In genomic region chr7:131104611-131105293, GRCh38 we compare ENCODE assay signal across 8 cellular contexts.
DNase-seq lines count a peak whose midpoint lies in the region; ATAC-seq and TF ChIP-seq lines count a peak whose summit lies in the region.

No MANE protein-coding gene starts in this region.

- H3K4me1 ChIP-seq in skeletal muscle tissue (ENCODE audit: control insufficient read depth in 3 of 3, insufficient read depth in 3 of 3, low read length in 3 of 3), result peaks cover 32 to 68% (median 39%) of the 10 kb centered on the region in 3 donors

- H3K36me3 Mint-ChIP-seq in activated B cell treated with CpG ODN at 0.5 μM for 24 hours (ENCODE audit: low read depth), result peaks cover 56% of the 10 kb centered on the region

- H3K4me3 Mint-ChIP-seq in activated B cell treated with CpG ODN at 0.5 μM for 24 hours, result peak overlapping the region; percentile 84

- no peaks in the 10 kb centered on the region for H3K9me3 ChIP-seq in skeletal muscle tissue (ENCODE audit: control insufficient read depth in 3 of 3, low read length in 3 of 3)

- no peak for TF ChIP-seq CTCF in activated B cell treated with CpG ODN at 0.5 μM for 24 hours (IDR thresholded peaks at IDR 0.05)
- TF ChIP-seq CTCF in foreskin fibroblast (IDR thresholded peaks at IDR 0.05; ENCODE audit: low read depth, low read length), result no peak

- no peaks in the 10 kb centered on the region for H3K9me3 Mint-ChIP-seq in activated B cell treated with CpG ODN at 0.5 μM for 24 hours

- peaks cover 0 to 11% (median 6%) of the 10 kb centered on the region in 3 donors for H3K36me3 ChIP-seq in skeletal muscle tissue (ENCODE audit: control insufficient read depth in 3 of 3, insufficient read depth in 3 of 3, low read length in 3 of 3)

- H3K4me1 Mint-ChIP-seq in activated B cell treated with CpG ODN at 0.5 μM for 24 hours, result peaks cover 73% of the 10 kb centered on the region

- no peaks in the 10 kb centered on the region for H3K27me3 Mint-ChIP-seq in activated B cell treated with CpG ODN at 0.5 μM for 24 hours

- ATAC-seq in GM18505 (IDR thresholded peaks at IDR 0.05; ENCODE audit: unreplicated experiment) (no peak), activated B cell treated with CpG ODN at 0.5 μM for 24 hours (ENCODE audit: low read depth) (no peak), HG03095 (IDR thresholded peaks at IDR 0.05; ENCODE audit: unreplicated experiment) (no peak)

- TF ChIP-seq POLR2A in GM18505 (IDR thresholded peaks at IDR 0.05; ENCODE audit: borderline replicate concordance, extremely low read depth, insufficient read depth, insufficient read length), result peak; percentile 4

- intact Hi-C loops in activated B cell treated with CpG ODN at 0.5 μM for 24 hours (cut with micrococcal nuclease), result loop anchor here (1.0 to 5.0 kb wide), 2 partner anchors 12 to 162 kb away; no protein-coding TSS in a partner anchor

- H3K27ac ChIP-seq in skeletal muscle tissue (ENCODE audit: low read depth, low read length), result peak overlapping the region; percentile 81

- peak overlapping the region; percentile 81 for H3K27ac Mint-ChIP-seq in activated B cell treated with CpG ODN at 0.5 μM for 24 hours

- CTCF ChIA-PET in activated B cell treated with CpG ODN at 0.5 μM for 24 hours (lab: Charles Lee), result interaction anchor here (0.8 to 2.0 kb wide), 5 partner anchors 36 to 200 kb away, joined by 3 to 7 read pairs (median 3); no protein-coding TSS in a partner anchor

- POLR2A ChIA-PET in activated B cell treated with CpG ODN at 0.5 μM for 24 hours (lab: Charles Lee), result interaction anchor here (0.6 to 4.2 kb wide), 7 partner anchors 9 to 964 kb away, joined by 3 to 32 read pairs (median 3); partner anchors contain the start of gene MKLN1

- peak overlapping the region; percentile 62 to 67 for H3K4me3 ChIP-seq in foreskin fibroblast (ENCODE audit: low read depth in 1 of 2, low read length in 2 of 2)
- peak overlapping the region; percentile 65 to 78 (median 76) for H3K4me3 ChIP-seq in skeletal muscle tissue (ENCODE audit: low read length in 3 of 3)

- DNase-seq in activated B cell treated with CpG ODN at 0.5 μM for 24 hours (no peak), foreskin fibroblast (peak in 1 of 2 donors; percentile 9), LoVo (ENCODE audit: low spot score) (no peak), amygdala (lab: John Stamatoyannopoulos, UW) (no peak), NCI-H446 (lab: John Stamatoyannopoulos, UW) (no peak)

- peak overlapping the region; percentile 57 to 83 (median 68) for H3K9ac ChIP-seq in skeletal muscle tissue (ENCODE audit: low read depth in 1 of 3, low read length in 3 of 3)

- no peaks in the 10 kb centered on the region for H3K27me3 ChIP-seq in skeletal muscle tissue (ENCODE audit: control insufficient read depth in 3 of 3, insufficient read depth in 3 of 3, low read length in 3 of 3)
